Comparison of ENCODE assay signal across 8 cellular contexts in the genomic region with DNA sequence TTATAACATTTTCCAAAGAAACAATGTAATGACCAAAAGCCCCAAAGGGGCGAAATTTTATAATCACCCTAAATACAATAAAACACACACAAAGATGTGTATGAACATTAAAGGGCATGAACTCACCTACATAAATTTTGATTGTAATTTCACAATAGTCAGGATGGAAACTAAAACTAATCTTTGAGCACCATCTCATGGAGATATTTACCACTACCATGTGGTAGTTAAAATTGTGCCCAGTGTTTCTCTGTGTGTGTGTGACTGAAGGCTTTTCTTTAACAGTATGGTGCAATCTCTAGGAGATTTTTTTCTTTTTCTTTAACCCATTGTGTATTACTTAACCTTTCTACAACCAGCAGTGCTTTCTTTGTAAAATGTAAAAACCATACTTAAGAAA. TPM values are rescaled to one million over a fixed set of nuclear protein-coding genes. Genes with fewer than 3 reads are reported as not detected.
A peak's percentile ranks its signal among the peaks of the same experiment; 100 is the strongest.
DNase-seq lines count a peak whose midpoint lies in the region; ATAC-seq, FAIRE-seq and TF ChIP-seq lines count a peak whose summit lies in the region.

No MANE protein-coding gene starts in this region.

- no peak overlapping the region for H3K4me2 ChIP-seq in keratinocyte (ENCODE audit: control insufficient read depth, extremely low read depth, insufficient read depth, low read depth, low read length)

- no peak for ATAC-seq in stimulated activated naive CD8-positive, alpha-beta T cell treated with anti-CD3 and anti-CD28 coated beads, Interleukin-15, Interleukin-2, amounts not matched to agents 100 U/mL and 50 U/mL, for 24 hours
- no peak for ATAC-seq in GM19395 (IDR thresholded peaks at IDR 0.05; ENCODE audit: unreplicated experiment)

- H3K27ac ChIP-seq in VCaP: no peak overlapping the region
- H3K27ac ChIP-seq in keratinocyte (ENCODE audit: control insufficient read depth, insufficient read depth, low read length): no peak overlapping the region
- H3K27ac ChIP-seq in WERI-Rb-1: no peak overlapping the region

- H3K27me3 ChIP-seq in keratinocyte (ENCODE audit: control insufficient read depth, extremely low read depth, insufficient read depth, low read length): peaks cover 4% of the 10 kb centered on the region
- no peaks in the 10 kb centered on the region for H3K27me3 ChIP-seq in WERI-Rb-1 (ENCODE audit: insufficient read depth, low read depth, severe bottlenecking)

- no peaks in the 10 kb centered on the region for H3K4me1 ChIP-seq in keratinocyte (ENCODE audit: control insufficient read depth, extremely low read depth, insufficient read depth, low read length)

- peak; percentile 58 for TF ChIP-seq CTCF in D721Med (IDR thresholded peaks at IDR 0.05; ENCODE audit: insufficient read depth, missing control alignments)
- peak; percentile 71 for TF ChIP-seq CTCF in VCaP (conservative IDR thresholded peaks at IDR 0.05)
- TF ChIP-seq CTCF in keratinocyte (optimal IDR thresholded peaks at IDR 0.05 in 1 of 3, IDR thresholded peaks at IDR 0.05 in 1 of 3, conservative IDR thresholded peaks at IDR 0.05 in 1 of 3; ENCODE audit: extremely low read depth in 1 of 3, insufficient read depth in 2 of 3, low read length in 3 of 3): peak in 2 of 3 experiments; percentile 8 to 37
- no peak for TF ChIP-seq CTCF in WERI-Rb-1 (IDR thresholded peaks at IDR 0.05; ENCODE audit: low read depth, low read length)

- H3K4me3 ChIP-seq in keratinocyte (ENCODE audit: control insufficient read depth in 2 of 3, extremely low read depth in 1 of 3, insufficient read depth in 2 of 3, low read depth in 1 of 3, low read length in 3 of 3) (no peak overlapping the region), WERI-Rb-1 (ENCODE audit: low read depth, low read length) (no peak overlapping the region)

- DNase-seq in D721Med (ENCODE audit: insufficient read length, low spot score) (no peak), M059J (ENCODE audit: low read depth) (peak; percentile 50), keratinocyte (ENCODE audit: low read depth, low spot score) (no peak), WERI-Rb-1 (no peak)
- no peak for DNase-seq in stimulated activated naive CD8-positive, alpha-beta T cell treated with anti-CD3 and anti-CD28 coated beads, Interleukin-15, Interleukin-2, amounts not matched to agents 100 U/mL and 50 U/mL, for 24 hours
- DNase-seq in activated T-cell treated with anti-CD3 and anti-CD28 coated beads, Interleukin-2, amount 50 U/mL, for 1 hour: no peak

- no peak overlapping the region for H2AFZ ChIP-seq in keratinocyte (ENCODE audit: control insufficient read depth, low read length)

- H3K9me3 ChIP-seq in keratinocyte (ENCODE audit: control insufficient read depth, low read depth, low read length): no peaks in the 10 kb centered on the region
- no peaks in the 10 kb centered on the region for H3K9me3 ChIP-seq in WERI-Rb-1 (ENCODE audit: severe bottlenecking)

- no peaks in the 10 kb centered on the region for H4K20me1 ChIP-seq in keratinocyte (ENCODE audit: control insufficient read depth, extremely low read depth, insufficient read depth, low read length)

- no peak for FAIRE-seq in D721Med (lab: Jason Lieb, UNC)
- no peak for FAIRE-seq in keratinocyte (lab: Jason Lieb, UNC)

- H3K9ac ChIP-seq in keratinocyte (ENCODE audit: control insufficient read depth, extremely low read depth, insufficient read depth, low read length): no peak overlapping the region

- dilution Hi-C loops in keratinocyte (cut with MboI; ENCODE audit: extremely low pct_ligation_motif_present, low sequenced_read_pairs): loop anchor here (10.0 kb wide), 1 partner anchor 102 kb away; no protein-coding TSS in a partner anchor

- H3K79me2 ChIP-seq in keratinocyte (ENCODE audit: control insufficient read depth, insufficient read depth, low read length): no peaks in the 10 kb centered on the region

- no peaks in the 10 kb centered on the region for H3K36me3 ChIP-seq in keratinocyte (ENCODE audit: control insufficient read depth in 2 of 2, extremely low read depth in 1 of 2, insufficient read depth in 2 of 2, low read length in 2 of 2)
- H3K36me3 ChIP-seq in WERI-Rb-1: no peaks in the 10 kb centered on the region

- H3K9me1 ChIP-seq in keratinocyte (ENCODE audit: control insufficient read depth, extremely low read depth, insufficient read depth, low read length): no peaks in the 10 kb centered on the region

RNA-seq across cellular contexts. Expression of gene MEIOC, which starts 19.7 kb away (rescaled TPM):
- not detected in 2 replicates for total RNA-seq in M059J (2014; rRNA removed; shearing (Covaris generic))
- 0.03 to 0.06 TPM (median 0.04 TPM) in 3 replicates for polyA plus RNA-seq in keratinocyte
- polyA plus RNA-seq in keratinocyte (2011; ENCODE audit: low read depth): not detected
- not detected in 2 replicates for polyA plus RNA-seq in keratinocyte (2011; cell fraction: cytosol; rRNA removed)
- polyA plus RNA-seq in keratinocyte (2011; cell fraction: nucleus; rRNA removed): not detected in 2 replicates
- polyA plus RNA-seq in keratinocyte (2012; ENCODE audit: low replicate concordance): 0.17 and 0.30 TPM in 2 replicates
- not detected in 3 replicates for polyA minus RNA-seq in keratinocyte
- polyA minus RNA-seq in keratinocyte (2011; cell fraction: cytosol; rRNA and poly(A)+ RNA removed): not detected
- polyA minus RNA-seq in keratinocyte (2011; cell fraction: nucleus; rRNA and poly(A)+ RNA removed): not detected in 2 replicates

RNA-seq across cellular contexts. Expression of gene CCDC43, which starts 53.0 kb away (rescaled TPM):
- 23.5 and 26.1 TPM in 2 replicates for total RNA-seq in M059J (2014; rRNA removed; shearing (Covaris generic))
- 12.3 to 23.0 TPM (median 22.8 TPM) in 3 replicates for polyA plus RNA-seq in keratinocyte
- polyA plus RNA-seq in keratinocyte (2011; ENCODE audit: low read depth): 32.0 TPM
- 12.7 and 20.7 TPM in 2 replicates for polyA plus RNA-seq in keratinocyte (2011; cell fraction: cytosol; rRNA removed)
- polyA plus RNA-seq in keratinocyte (2011; cell fraction: nucleus; rRNA removed): 9.1 and 13.1 TPM in 2 replicates
- 20.0 and 28.5 TPM in 2 replicates for polyA plus RNA-seq in keratinocyte (2012; ENCODE audit: low replicate concordance)
- 1.2 to 18.4 TPM (median 6.2 TPM) in 3 replicates for polyA minus RNA-seq in keratinocyte
- 17.6 TPM for polyA minus RNA-seq in keratinocyte (2011; cell fraction: cytosol; rRNA and poly(A)+ RNA removed)
- 4.4 and 9.9 TPM in 2 replicates for polyA minus RNA-seq in keratinocyte (2011; cell fraction: nucleus; rRNA and poly(A)+ RNA removed)
